Comparison of ENCODE assay signal across 1 cellular context in genomic region chr1:9859252-9860014, GRCh38.
A peak's percentile ranks its signal among the peaks of the same experiment; 100 is the strongest.
TF ChIP-seq lines count a peak whose summit lies in the region.

No MANE protein-coding gene starts in this region.

TF ChIP-seq in H1, 55 proteins besides CTCF, POLR2A, EP300 and RAD21:
- TF ChIP-seq JUND (IDR thresholded peaks at IDR 0.05; ENCODE audit: low read length), result no peak
- peak; percentile 68; the same call in 1 of the 2 replicates for TF ChIP-seq E2F6 (IDR thresholded peaks at IDR 0.05)
TF ChIP-seq in H1: peak in this region for 1.
